In genomic region chr19:49876422-49877019, GRCh38 we compare ENCODE assay signal across 8 cellular contexts. TPM values are rescaled to one million over a fixed set of nuclear protein-coding genes. Genes with fewer than 3 reads are reported as not detected.
DNase-seq lines count a peak whose midpoint lies in the region; ATAC-seq and TF ChIP-seq lines count a peak whose summit lies in the region.

No MANE protein-coding gene starts in this region.

- peak overlapping the region; percentile 95 to 100 for H3K9ac ChIP-seq in duodenal mucosa (ENCODE audit: low read depth in 1 of 2, low read length in 2 of 2)

- H3K4me1 ChIP-seq in duodenal mucosa (ENCODE audit: control insufficient read depth in 1 of 2, insufficient read depth in 2 of 2, low read length in 2 of 2) (peaks cover 26 to 28% of the 10 kb centered on the region in 2 donors), lower lobe of right lung (peaks cover 26% of the 10 kb centered on the region)

- ATAC-seq in GM19395 (IDR thresholded peaks at IDR 0.05; ENCODE audit: unreplicated experiment) (peak; percentile 48), HG03521 (IDR thresholded peaks at IDR 0.05; ENCODE audit: unreplicated experiment) (peak; percentile 41), lower lobe of right lung (peak; percentile 85 to 87)

- H3K9me3 ChIP-seq in duodenal mucosa (ENCODE audit: control insufficient read depth in 1 of 2, low read length in 2 of 2) (no peaks in the 10 kb centered on the region), lower lobe of right lung (no peaks in the 10 kb centered on the region)

- DNase-seq in NCI-H748 treated with DMSO at 0.1 percent for 48 hours (lab: John Stamatoyannopoulos, UW) (peak; percentile 99), lower lobe of right lung (peak; percentile 98)
- peak; percentile 96 for DNase-seq in activated CD4-positive, alpha-beta T cell treated with anti-CD3 and anti-CD28 coated beads, Interleukin-2, amount 50 U/mL, for 4 hours
- peak; percentile 92 to 96 (median 92) for DNase-seq in stimulated activated CD4-positive, alpha-beta T cell treated with anti-CD3 and anti-CD28 coated beads, TNF-alpha, amount 100 ng/mL, for 24 hours (ENCODE audit: low read depth in 3 of 3)

- peak overlapping the region; percentile 99 for H3K27ac ChIP-seq in C4-2B
- peak overlapping the region; percentile 98 for H3K27ac ChIP-seq in duodenal mucosa (ENCODE audit: low read depth, low read length)
- H3K27ac ChIP-seq in lower lobe of right lung: peak overlapping the region; percentile 99

- TF ChIP-seq CTCF in C4-2B (conservative IDR thresholded peaks at IDR 0.05) (no peak), lower lobe of right lung (IDR thresholded peaks at IDR 0.05) (no peak)

- H3K4me3 ChIP-seq in duodenal mucosa (ENCODE audit: low read depth in 1 of 2, low read length in 2 of 2) (peak overlapping the region; percentile 95 to 99), lower lobe of right lung (peak overlapping the region; percentile 89)

- H3K36me3 ChIP-seq in duodenal mucosa (ENCODE audit: control insufficient read depth in 1 of 2, insufficient read depth in 2 of 2, low read length in 2 of 2) (peaks cover 10 to 32% of the 10 kb centered on the region in 2 donors), lower lobe of right lung (peaks cover 33% of the 10 kb centered on the region)

- intact Hi-C loops in lower lobe of right lung (cut with DNase I): no loop called here

- H3K27me3 ChIP-seq in duodenal mucosa (ENCODE audit: control insufficient read depth in 1 of 2, insufficient read depth in 2 of 2, low read length in 2 of 2) (no peaks in the 10 kb centered on the region), lower lobe of right lung (ENCODE audit: low read depth) (no peaks in the 10 kb centered on the region)

RNA-seq across cellular contexts. Expression of gene AKT1S1, which starts 0.6 kb away (rescaled TPM):
- 29.7 TPM for total RNA-seq in lower lobe of right lung

RNA-seq across cellular contexts. Expression of gene TBC1D17, which starts 1.0 kb away (rescaled TPM):
- 53.1 TPM for total RNA-seq in lower lobe of right lung

RNA-seq across cellular contexts. Expression of gene PNKP, which starts 9.1 kb away (rescaled TPM):
- total RNA-seq in lower lobe of right lung: 78.0 TPM

RNA-seq across cellular contexts. Expression of gene IL4I1, which starts 20.2 kb away (rescaled TPM):
- total RNA-seq in lower lobe of right lung: 1.6 TPM

RNA-seq across cellular contexts. Expression of gene PTOV1, which starts 25.6 kb away (rescaled TPM):
- 124 TPM for total RNA-seq in lower lobe of right lung

Comparison
In these comparisons a context has a peak if more than half of its experiments do, and no peak if none do; other contexts are left out.
1. Peak in every context shown above with its lines: DNase-seq, ATAC-seq, H3K4me3 ChIP-seq and H3K27ac ChIP-seq.